Comparison of ENCODE assay signal across 1 cellular context in the genomic region with DNA sequence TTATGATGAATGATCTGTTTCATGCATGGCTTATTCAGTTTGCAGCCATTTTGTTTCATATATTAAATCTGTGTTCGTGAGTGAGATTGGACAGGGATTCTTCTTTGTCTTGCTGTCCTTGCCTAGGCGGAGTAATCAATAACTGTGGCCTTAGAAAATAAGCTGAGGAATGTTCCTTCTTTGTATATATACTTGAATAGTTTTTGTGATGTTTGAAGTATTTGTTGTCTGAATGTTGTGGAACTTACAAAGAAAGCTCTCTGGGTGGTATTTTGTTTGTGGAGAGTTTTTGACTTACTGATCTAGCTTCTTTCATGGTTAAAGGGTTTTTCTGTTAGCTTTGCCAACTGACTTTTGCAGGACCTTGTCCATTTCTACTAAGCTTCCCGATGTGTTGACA.
TF ChIP-seq lines count a peak whose summit lies in the region.

No MANE protein-coding gene starts in this region.

TF ChIP-seq in HepG2, 621 proteins besides CTCF, POLR2A, EP300 and RAD21 (continued from another document):
- TF ChIP-seq, protein P1, sequence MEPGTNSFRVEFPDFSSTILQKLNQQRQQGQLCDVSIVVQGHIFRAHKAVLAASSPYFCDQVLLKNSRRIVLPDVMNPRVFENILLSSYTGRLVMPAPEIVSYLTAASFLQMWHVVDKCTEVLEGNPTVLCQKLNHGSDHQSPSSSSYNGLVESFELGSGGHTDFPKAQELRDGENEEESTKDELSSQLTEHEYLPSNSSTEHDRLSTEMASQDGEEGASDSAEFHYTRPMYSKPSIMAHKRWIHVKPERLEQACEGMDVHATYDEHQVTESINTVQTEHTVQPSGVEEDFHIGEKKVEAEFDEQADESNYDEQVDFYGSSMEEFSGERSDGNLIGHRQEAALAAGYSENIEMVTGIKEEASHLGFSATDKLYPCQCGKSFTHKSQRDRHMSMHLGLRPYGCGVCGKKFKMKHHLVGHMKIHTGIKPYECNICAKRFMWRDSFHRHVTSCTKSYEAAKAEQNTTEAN (CRISPR knock-in tag; conservative IDR thresholded peaks at IDR 0.05) = no peak
- TF ChIP-seq POLR2AphosphoS5 (IDR thresholded peaks at IDR 0.05; ENCODE audit: low read depth, low read length) (no peak), RXRB (CRISPR knock-in tag; IDR thresholded peaks at IDR 0.05; ENCODE audit: borderline replicate concordance) (no peak), KAT8 (CRISPR knock-in tag; IDR thresholded peaks at IDR 0.05) (no peak)
